Comparison of ENCODE assay signal across 16 cellular contexts in the genomic region with DNA sequence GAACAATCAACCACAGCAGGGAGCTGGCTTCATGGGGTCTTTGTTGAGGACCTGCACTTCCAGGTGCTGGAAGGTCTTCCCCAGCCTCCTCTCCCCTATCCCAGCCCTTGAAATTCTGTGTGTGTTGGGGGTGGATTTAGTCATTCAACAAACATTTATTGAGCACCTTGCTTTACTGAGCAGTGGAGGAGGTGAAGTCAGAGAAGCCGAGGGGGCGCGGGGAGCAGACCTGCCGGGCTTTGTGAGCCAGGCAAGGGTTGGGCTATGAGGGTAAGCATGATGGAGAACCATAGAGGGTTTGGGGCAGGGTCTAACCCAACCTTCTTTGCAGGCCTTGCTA. TPM values are rescaled to one million over a fixed set of nuclear protein-coding genes. Genes with fewer than 3 reads are reported as not detected.
DNase-seq lines count a peak whose midpoint lies in the region; ATAC-seq, FAIRE-seq and TF ChIP-seq lines count a peak whose summit lies in the region.
"Had no signal": no experiment of that assay in that cellular context is flagged by ENCODE, and none has a peak within 500 bp of the region (broad histone marks: within the 10 kb centered on the region; RNA-seq: fewer than 3 reads in every experiment).

No MANE protein-coding gene starts in this region.

- H3K9me2 ChIP-seq in MM.1S (replicated peaks; ENCODE audit: insufficient read depth, low read length) = no peaks in the 10 kb centered on the region

- peak overlapping the region; percentile 36 for H3K18ac ChIP-seq in H1 (ENCODE audit: extremely low read depth, low read length)

- no peak for TF ChIP-seq EP300 in H1 (IDR thresholded peaks at IDR 0.05; ENCODE audit: borderline replicate concordance in 1 of 2, low read depth in 2 of 2, low read length in 2 of 2)

- no peak overlapping the region for H4K5ac ChIP-seq in H1 (ENCODE audit: insufficient read length, low read depth, low read length)

- H3K27me3 ChIP-seq in MM.1S (replicated peaks; ENCODE audit: insufficient read depth, low read length) = peaks cover 42% of the 10 kb centered on the region
- H3K27me3 ChIP-seq in H1 (replicated peaks in 1 of 4; ENCODE audit: control insufficient read depth in 3 of 4, extremely low read depth in 1 of 4, insufficient read depth in 3 of 4, low read length in 3 of 4) = no peaks in the 10 kb centered on the region; a peak in 1 of 7 replicates

- H3K4me1 ChIP-seq in MM.1S (ENCODE audit: low read length) (0 out of 2 replicates have a peak, but pooled peaks cover 3% of the 10 kb centered on the region), H1 (replicated peaks in 1 of 4; ENCODE audit: control insufficient read depth in 3 of 4, insufficient read depth in 4 of 4, low read length in 3 of 4) (peaks cover 3 to 24% (median 11%) of the 10 kb centered on the region in 4 experiments)
- H3K4me1 ChIP-seq: Caco-2 had no signal

- H3K27ac ChIP-seq in MM.1S (ENCODE audit: low read length) (no peak overlapping the region), H1 (ENCODE audit: low read depth, low read length) (no peak overlapping the region)
- H3K27ac ChIP-seq: tibial artery had no signal

- no peak overlapping the region for H3K4me3 Mint-ChIP-seq in activated CD8-positive, alpha-beta T cell treated with anti-CD3 and anti-CD28 coated beads for 36 hours
- no peak overlapping the region for H3K4me3 Mint-ChIP-seq in activated CD8-positive, alpha-beta T cell treated with anti-CD3 and anti-CD28 coated beads, Interleukin-2, amount 10 ng/mL, durations not matched to agents 7 days and 5 days
- H3K4me3 Mint-ChIP-seq in progenitor cell of endocrine pancreas (ENCODE audit: low read depth) = no peak overlapping the region

- H4K8ac ChIP-seq in H1 (ENCODE audit: extremely low read depth, insufficient read depth, low read length) = 0 out of 2 replicates have a peak overlapping the region, but pooled peaks have one; percentile 46

- H3K23ac ChIP-seq in H1 (ENCODE audit: insufficient read length) = no peak overlapping the region

- CTCF ChIA-PET in activated CD8-positive, alpha-beta T cell treated with anti-CD3 and anti-CD28 coated beads for 36 hours (lab: Charles Lee) = interaction anchor here (0.7 to 4.4 kb wide), 28 partner anchors 9 to 380 kb away, joined by 3 to 77 read pairs (median 5); partner anchors contain the start of genes NAT14, ZNF628 and ZNF865
- CTCF ChIA-PET in activated CD8-positive, alpha-beta T cell treated with anti-CD3 and anti-CD28 coated beads, Interleukin-2, amount 10 ng/mL, durations not matched to agents 7 days and 5 days (lab: Charles Lee) = interaction anchor here (1.2 to 4.0 kb wide), 14 partner anchors 8 to 380 kb away, joined by 3 to 75 read pairs (median 8); partner anchors contain the start of genes KMT5C, NAT14, ZNF628 and ZNF865
- CTCF ChIA-PET in H1 (lab: Charles Lee; ENCODE audit: partially characterized antibody) = interaction anchor here (0.6 to 3.6 kb wide), 32 partner anchors 9 to 584 kb away, joined by 3 to 31 read pairs (median 4); partner anchors contain the start of genes NAT14, ZNF579 and ZNF628

- H4K20me1 ChIP-seq in MM.1S (ENCODE audit: insufficient read depth, low read length) (no peaks in the 10 kb centered on the region), H1 (replicated peaks in 1 of 2; ENCODE audit: control insufficient read depth in 1 of 2, insufficient read depth in 2 of 2, low read length in 2 of 2) (no peaks in the 10 kb centered on the region)

- peaks cover 4% of the 10 kb centered on the region for H3F3A ChIP-seq in MM.1S (ENCODE audit: insufficient read depth, low read length)

- H3K4ac ChIP-seq in H1 (replicated peaks; ENCODE audit: insufficient read length, low read depth, low read length) = no peak overlapping the region

- no peak for TF ChIP-seq RAD21 in H1 (IDR thresholded peaks at IDR 0.05 in 1 of 2, conservative IDR thresholded peaks at IDR 0.05 in 1 of 2; ENCODE audit: low read depth in 2 of 2, low read length in 2 of 2)

- no peak overlapping the region for H3K14ac ChIP-seq in H1 (ENCODE audit: insufficient read length)

- no peak for TF ChIP-seq POLR2A in H1 (IDR thresholded peaks at IDR 0.05; ENCODE audit: control extremely low read depth in 1 of 2, low read depth in 2 of 2, low read length in 2 of 2)

- H2BK120ac ChIP-seq in H1 (replicated peaks; ENCODE audit: low read depth, low read length) = no peak overlapping the region

- H2BK15ac ChIP-seq in H1 (ENCODE audit: low read length) = peak overlapping the region; percentile 75

- H3K9me3 ChIP-seq in MM.1S (replicated peaks; ENCODE audit: insufficient read depth, low read length) (no peaks in the 10 kb centered on the region), H1 (ENCODE audit: insufficient read depth in 2 of 2, low read depth in 1 of 2, low read length in 1 of 2) (no peaks in the 10 kb centered on the region)
- H3K9me3 ChIP-seq: Caco-2, tibial artery had no signal

- no peak overlapping the region for H3K56ac ChIP-seq in H1 (replicated peaks; ENCODE audit: insufficient read length, low read depth, low read length)

- no peak overlapping the region for H3K27ac Mint-ChIP-seq in activated CD8-positive, alpha-beta T cell treated with anti-CD3 and anti-CD28 coated beads for 36 hours
- no peak overlapping the region for H3K27ac Mint-ChIP-seq in activated CD8-positive, alpha-beta T cell treated with anti-CD3 and anti-CD28 coated beads, Interleukin-2, amount 10 ng/mL, durations not matched to agents 7 days and 5 days
- no peak overlapping the region for H3K27ac Mint-ChIP-seq in progenitor cell of endocrine pancreas
- H3K27ac Mint-ChIP-seq: activated T-helper 2 cell treated with anti-CD3 and anti-CD28 coated beads, Interferon-gamma antibody, Interleukin-2, Interleukin-4, amounts not matched to agents 10 μg/mL and 5 μg/mL and 100 μg/mL, durations not matched to agents 14 hours and 24 hours and 36 hours had no signal

- no peaks in the 10 kb centered on the region for H3K79me2 ChIP-seq in MM.1S (ENCODE audit: low read length)
- no peaks in the 10 kb centered on the region for H3K79me2 ChIP-seq in H1 (ENCODE audit: control insufficient read depth in 1 of 2, insufficient read depth in 2 of 2, low read length in 2 of 2)

- no peak for ATAC-seq in activated CD8-positive, alpha-beta T cell treated with anti-CD3 and anti-CD28 coated beads for 36 hours
- ATAC-seq in activated CD8-positive, alpha-beta T cell treated with anti-CD3 and anti-CD28 coated beads, Interleukin-2, amount 10 ng/mL, durations not matched to agents 7 days and 5 days = no peak

- H3K27me3 Mint-ChIP-seq in activated CD8-positive, alpha-beta T cell treated with anti-CD3 and anti-CD28 coated beads for 36 hours = no peaks in the 10 kb centered on the region
- H3K27me3 Mint-ChIP-seq in activated CD8-positive, alpha-beta T cell treated with anti-CD3 and anti-CD28 coated beads, Interleukin-2, amount 10 ng/mL, durations not matched to agents 7 days and 5 days (ENCODE audit: low read depth) = no peaks in the 10 kb centered on the region
- H3K27me3 Mint-ChIP-seq in progenitor cell of endocrine pancreas = peaks cover 21% of the 10 kb centered on the region

- intact Hi-C loops in activated CD8-positive, alpha-beta T cell treated with anti-CD3 and anti-CD28 coated beads for 36 hours (cut with micrococcal nuclease) = loop anchor here (5.0 kb wide), 1 partner anchor 34 kb away; no protein-coding TSS in a partner anchor

- 0 out of 2 replicates have a peak overlapping the region, but pooled peaks have one; percentile 23 for H2BK12ac ChIP-seq in H1 (ENCODE audit: low read depth, low read length)

- H2BK20ac ChIP-seq in H1 (ENCODE audit: low read length) = no peak overlapping the region

- H3K9ac ChIP-seq in MM.1S (ENCODE audit: low read length) (no peak overlapping the region), H1 (replicated peaks in 1 of 4; ENCODE audit: extremely low read depth in 1 of 4, low read depth in 3 of 4, low read length in 3 of 4) (no peak overlapping the region)

- H3K4me3 ChIP-seq in MM.1S (ENCODE audit: low read length) = no peak overlapping the region
- H3K4me3 ChIP-seq in H1 (ENCODE audit: extremely low read depth in 1 of 4, insufficient read depth in 2 of 4, low read depth in 3 of 4, low read length in 4 of 4) = no peak overlapping the region
- H3K4me3 ChIP-seq: tibial artery had no signal

- H2AFZ ChIP-seq in MM.1S (ENCODE audit: low read length) = peak overlapping the region; percentile 24; the same call in 1 of the 2 replicates
- H2AFZ ChIP-seq in H1 (ENCODE audit: low read length) = no peak overlapping the region

- peak; percentile 36 for TF ChIP-seq CTCF in activated CD8-positive, alpha-beta T cell treated with anti-CD3 and anti-CD28 coated beads for 36 hours (IDR thresholded peaks at IDR 0.05)
- TF ChIP-seq CTCF in MM.1S (IDR thresholded peaks at IDR 0.05; ENCODE audit: low read length) (0 out of 2 replicates have a peak, but pooled peaks have one; percentile 7), H1 (IDR thresholded peaks at IDR 0.05; ENCODE audit: control extremely low read depth in 1 of 3, insufficient read depth in 1 of 3, low read depth in 1 of 3, low read length in 3 of 3) (no peak), progenitor cell of endocrine pancreas (IDR thresholded peaks at IDR 0.05; ENCODE audit: unreplicated experiment) (peak; percentile 3)

- POLR2A ChIA-PET in activated CD8-positive, alpha-beta T cell treated with anti-CD3 and anti-CD28 coated beads for 36 hours (lab: Charles Lee) = interaction anchor here (0.7 to 1.0 kb wide), 2 partner anchors 24 to 60 kb away, joined by 3 read pairs; partner anchors contain the start of gene UBE2S
- POLR2A ChIA-PET in activated CD8-positive, alpha-beta T cell treated with anti-CD3 and anti-CD28 coated beads, Interleukin-2, amount 10 ng/mL, durations not matched to agents 7 days and 5 days (lab: Charles Lee) = interaction anchor here (1.2 kb wide), 1 partner anchor 8 kb away, joined by 3 read pairs; the partner anchor contains the start of gene ZNF628
- POLR2A ChIA-PET in H1 (lab: Charles Lee; ENCODE audit: partially characterized antibody) = interaction anchor here (0.6 to 2.6 kb wide), 10 partner anchors 9 to 157 kb away, joined by 3 to 9 read pairs (median 4); partner anchors contain the start of genes FIZ1, NAT14, ZNF524 and ZNF628

- no peak for FAIRE-seq in H1 (lab: Jason Lieb, UNC)

- peaks cover 5% of the 10 kb centered on the region for H3K4me1 Mint-ChIP-seq in activated CD8-positive, alpha-beta T cell treated with anti-CD3 and anti-CD28 coated beads for 36 hours (ENCODE audit: low read depth)
- peaks cover 3% of the 10 kb centered on the region for H3K4me1 Mint-ChIP-seq in activated CD8-positive, alpha-beta T cell treated with anti-CD3 and anti-CD28 coated beads, Interleukin-2, amount 10 ng/mL, durations not matched to agents 7 days and 5 days (ENCODE audit: low read depth)
- H3K4me1 Mint-ChIP-seq in progenitor cell of endocrine pancreas (ENCODE audit: low read depth) = no peaks in the 10 kb centered on the region

- no peaks in the 10 kb centered on the region for H3K79me1 ChIP-seq in H1 (ENCODE audit: low read depth, low read length)

- H3K36me3 ChIP-seq in MM.1S (replicated peaks; ENCODE audit: insufficient read depth, low read length) (no peaks in the 10 kb centered on the region), H1 (ENCODE audit: control insufficient read depth in 2 of 4, insufficient read depth in 4 of 4, low read length in 3 of 4) (no peaks in the 10 kb centered on the region)
- H3K36me3 ChIP-seq: tibial artery had no signal

- no peaks in the 10 kb centered on the region for H3K9me3 Mint-ChIP-seq in activated CD8-positive, alpha-beta T cell treated with anti-CD3 and anti-CD28 coated beads for 36 hours
- H3K9me3 Mint-ChIP-seq in activated CD8-positive, alpha-beta T cell treated with anti-CD3 and anti-CD28 coated beads, Interleukin-2, amount 10 ng/mL, durations not matched to agents 7 days and 5 days (ENCODE audit: insufficient read depth) = no peaks in the 10 kb centered on the region
- H3K9me3 Mint-ChIP-seq in progenitor cell of endocrine pancreas (ENCODE audit: low read depth) = no peaks in the 10 kb centered on the region
- H3K9me3 Mint-ChIP-seq: activated T-helper 2 cell treated with anti-CD3 and anti-CD28 coated beads, Interferon-gamma antibody, Interleukin-2, Interleukin-4, amounts not matched to agents 10 μg/mL and 5 μg/mL and 100 μg/mL, durations not matched to agents 14 hours and 24 hours and 36 hours; naive B cell had no signal

- no peak overlapping the region for H2BK5ac ChIP-seq in H1 (ENCODE audit: low read depth, low read length)

- no peak overlapping the region for H4K91ac ChIP-seq in H1 (replicated peaks; ENCODE audit: insufficient read length, low read length)

- no peaks in the 10 kb centered on the region for H3K36me3 Mint-ChIP-seq in activated CD8-positive, alpha-beta T cell treated with anti-CD3 and anti-CD28 coated beads for 36 hours (ENCODE audit: low read depth)
- H3K36me3 Mint-ChIP-seq in activated CD8-positive, alpha-beta T cell treated with anti-CD3 and anti-CD28 coated beads, Interleukin-2, amount 10 ng/mL, durations not matched to agents 7 days and 5 days (ENCODE audit: low read depth) = no peaks in the 10 kb centered on the region
- H3K36me3 Mint-ChIP-seq in progenitor cell of endocrine pancreas (ENCODE audit: insufficient read depth) = no peaks in the 10 kb centered on the region
- H3K36me3 Mint-ChIP-seq: naive B cell had no signal

- peaks cover 1% of the 10 kb centered on the region; the same call in 1 of the 2 replicates for H3K23me2 ChIP-seq in H1 (ENCODE audit: low read depth, low read length)

- no peak overlapping the region for H2AK5ac ChIP-seq in H1 (ENCODE audit: low read depth, low read length)

- DNase-seq in activated CD8-positive, alpha-beta T cell treated with anti-CD3 and anti-CD28 coated beads for 36 hours = no peak
- no peak for DNase-seq in activated CD8-positive, alpha-beta T cell treated with anti-CD3 and anti-CD28 coated beads, Interleukin-2, amount 10 ng/mL, durations not matched to agents 7 days and 5 days
- DNase-seq in MM.1S (no peak), H1 (ENCODE audit: low read depth in 1 of 2, low spot score in 2 of 2) (peak in 1 of 2 experiments; percentile 61), progenitor cell of endocrine pancreas (ENCODE audit: low spot score, unreplicated experiment) (no peak), HK-2 (ENCODE audit: unreplicated experiment) (no peak), amygdala (lab: John Stamatoyannopoulos, UW) (no peak)
- DNase-seq in central memory CD4-positive, alpha-beta T cell = no peak
- DNase-seq: SIG-M5 had no signal

- 35% methylated on average over 4 of the region's 4 CpGs; no CpG with 5 or more reads in 1 of the 2 experiments for WGBS in H1 (ENCODE audit: extremely low coverage in 1 of 2, insufficient coverage in 1 of 2, insufficient read length in 1 of 2, insufficient replicate concordance in 2 of 2, low coverage in 1 of 2, low lambda C conversion rate in 2 of 2, missing lambda C conversion rate in 1 of 2), 2 experiments

- H3K4me2 ChIP-seq in MM.1S (ENCODE audit: low read depth, low read length) = 0 out of 2 replicates have a peak overlapping the region, but pooled peaks have one; percentile 3
- no peak overlapping the region for H3K4me2 ChIP-seq in H1 (ENCODE audit: insufficient read depth in 1 of 2, low read depth in 2 of 2, low read length in 2 of 2)

RNA-seq across cellular contexts. Expression of gene C19orf85, which starts 3.5 kb away (rescaled TPM):
- total RNA-seq in activated CD8-positive, alpha-beta T cell treated with anti-CD3 and anti-CD28 coated beads for 36 hours = not detected
- not detected for total RNA-seq in activated CD8-positive, alpha-beta T cell treated with anti-CD3 and anti-CD28 coated beads, Interleukin-2, amount 10 ng/mL, durations not matched to agents 7 days and 5 days
- 3.2 and 3.6 TPM in 2 replicates for total RNA-seq in H1 (2021; fragmentation: NEBNext Ultra II Directional; extraction: Animal tissue kit (Norgen Biotek cat#: 25700))
- 2.2 and 3.3 TPM in 2 replicates for polyA plus RNA-seq in H1 (2011; rRNA removed)
- polyA plus RNA-seq in H1 (2011; cell fraction: cytosol; rRNA removed) = 1.5 TPM
- polyA plus RNA-seq in H1 (2011; cell fraction: nucleus; rRNA removed) = 3.0 TPM
- polyA plus RNA-seq in H1 (2012, experiment 1 of 2) = 1.6 to 3.1 TPM (median 2.6 TPM) in 4 replicates
- polyA plus RNA-seq in H1 (2012, experiment 2 of 2) = 2.9 TPM
- 9.1 TPM for polyA plus RNA-seq in H1 (2013, experiment 1 of 2)
- 8.6 TPM for polyA plus RNA-seq in H1 (2013, experiment 2 of 2)
- polyA minus RNA-seq in H1 (2011; rRNA and poly(A)+ RNA removed) = 0.41 and 0.49 TPM in 2 replicates
- polyA minus RNA-seq in H1 (2011; cell fraction: cytosol; rRNA and poly(A)+ RNA removed) = not detected
- 2.1 TPM for polyA minus RNA-seq in H1 (2011; cell fraction: nucleus; rRNA and poly(A)+ RNA removed)
- not detected in 2 replicates for total RNA-seq in progenitor cell of endocrine pancreas
- total RNA-seq: activated T-helper 2 cell treated with anti-CD3 and anti-CD28 coated beads, Interferon-gamma antibody, Interleukin-2, Interleukin-4, amounts not matched to agents 10 μg/mL and 5 μg/mL and 100 μg/mL, durations not matched to agents 14 hours and 24 hours and 36 hours; Caco-2; dermis blood vessel endothelial cell; fibroblast of lung; renal cortical epithelial cell had no signal
- polyA plus RNA-seq: fibroblast of lung had no signal

RNA-seq across cellular contexts. Expression of gene ISOC2, which starts 6.6 kb away (rescaled TPM):
- 10 to 100 TPM; 29.0 to 29.3 TPM for total RNA-seq in activated CD8-positive, alpha-beta T cell treated with anti-CD3 and anti-CD28 coated beads for 36 hours
- 10 to 100 TPM; 31.9 to 32.1 TPM for total RNA-seq in activated CD8-positive, alpha-beta T cell treated with anti-CD3 and anti-CD28 coated beads, Interleukin-2, amount 10 ng/mL, durations not matched to agents 7 days and 5 days
- total RNA-seq in H1 (2021; fragmentation: NEBNext Ultra II Directional; extraction: Animal tissue kit (Norgen Biotek cat#: 25700)) = 96.9 and 106 TPM in 2 replicates
- 152 and 195 TPM in 2 replicates for polyA plus RNA-seq in H1 (2011; rRNA removed)
- 149 TPM for polyA plus RNA-seq in H1 (2011; cell fraction: cytosol; rRNA removed)
- 148 TPM for polyA plus RNA-seq in H1 (2011; cell fraction: nucleus; rRNA removed)
- polyA plus RNA-seq in H1 (2012, experiment 1 of 2) = 52.8 to 109 TPM (median 103 TPM) in 4 replicates
- 112 TPM for polyA plus RNA-seq in H1 (2012, experiment 2 of 2)
- 63.1 TPM for polyA plus RNA-seq in H1 (2013, experiment 1 of 2)
- 61.5 TPM for polyA plus RNA-seq in H1 (2013, experiment 2 of 2)
- polyA minus RNA-seq in H1 (2011; rRNA and poly(A)+ RNA removed) = 22.8 and 24.5 TPM in 2 replicates
- polyA minus RNA-seq in H1 (2011; cell fraction: cytosol; rRNA and poly(A)+ RNA removed) = 51.8 TPM
- polyA minus RNA-seq in H1 (2011; cell fraction: nucleus; rRNA and poly(A)+ RNA removed) = 69.9 TPM
- 36.3 and 36.6 TPM in 2 replicates for total RNA-seq in progenitor cell of endocrine pancreas

RNA-seq across cellular contexts. Expression of gene ZNF628, which starts 8.4 kb away (rescaled TPM):
- total RNA-seq in activated CD8-positive, alpha-beta T cell treated with anti-CD3 and anti-CD28 coated beads for 36 hours = 1 to 10 TPM; 8.4 to 8.6 TPM
- 10 to 100 TPM; 10.2 to 11.6 TPM for total RNA-seq in activated CD8-positive, alpha-beta T cell treated with anti-CD3 and anti-CD28 coated beads, Interleukin-2, amount 10 ng/mL, durations not matched to agents 7 days and 5 days
- total RNA-seq in H1 (2021; fragmentation: NEBNext Ultra II Directional; extraction: Animal tissue kit (Norgen Biotek cat#: 25700)) = 10.8 and 12.9 TPM in 2 replicates
- polyA plus RNA-seq in H1 (2011; rRNA removed) = 1.7 and 4.5 TPM in 2 replicates
- 1.4 TPM for polyA plus RNA-seq in H1 (2011; cell fraction: cytosol; rRNA removed)
- polyA plus RNA-seq in H1 (2011; cell fraction: nucleus; rRNA removed) = 4.4 TPM
- 3.2 to 7.6 TPM (median 6.6 TPM) in 4 replicates for polyA plus RNA-seq in H1 (2012, experiment 1 of 2)
- polyA plus RNA-seq in H1 (2012, experiment 2 of 2) = 4.7 TPM
- polyA plus RNA-seq in H1 (2013, experiment 1 of 2) = 6.7 TPM
- 7.0 TPM for polyA plus RNA-seq in H1 (2013, experiment 2 of 2)
- 0.61 and 0.82 TPM in 2 replicates for polyA minus RNA-seq in H1 (2011; rRNA and poly(A)+ RNA removed)
- 8.8 TPM for polyA minus RNA-seq in H1 (2011; cell fraction: cytosol; rRNA and poly(A)+ RNA removed)
- polyA minus RNA-seq in H1 (2011; cell fraction: nucleus; rRNA and poly(A)+ RNA removed) = 7.2 TPM
- 12.9 and 16.8 TPM in 2 replicates for total RNA-seq in progenitor cell of endocrine pancreas

RNA-seq across cellular contexts. Expression of gene NAT14, which starts 17.0 kb away (rescaled TPM):
- total RNA-seq in activated CD8-positive, alpha-beta T cell treated with anti-CD3 and anti-CD28 coated beads for 36 hours = 10 to 100 TPM; 18.9 to 19.9 TPM
- 10 to 100 TPM; 16.2 to 16.4 TPM for total RNA-seq in activated CD8-positive, alpha-beta T cell treated with anti-CD3 and anti-CD28 coated beads, Interleukin-2, amount 10 ng/mL, durations not matched to agents 7 days and 5 days
- total RNA-seq in H1 (2021; fragmentation: NEBNext Ultra II Directional; extraction: Animal tissue kit (Norgen Biotek cat#: 25700)) = 69.1 and 71.2 TPM in 2 replicates
- 47.1 and 79.5 TPM in 2 replicates for polyA plus RNA-seq in H1 (2011; rRNA removed)
- 51.3 TPM for polyA plus RNA-seq in H1 (2011; cell fraction: cytosol; rRNA removed)
- 132 TPM for polyA plus RNA-seq in H1 (2011; cell fraction: nucleus; rRNA removed)
- polyA plus RNA-seq in H1 (2012, experiment 1 of 2) = 61.3 to 71.3 TPM (median 67.2 TPM) in 4 replicates
- 81.6 TPM for polyA plus RNA-seq in H1 (2012, experiment 2 of 2)
- 91.7 TPM for polyA plus RNA-seq in H1 (2013, experiment 1 of 2)
- polyA plus RNA-seq in H1 (2013, experiment 2 of 2) = 105 TPM
- 7.1 and 10.9 TPM in 2 replicates for polyA minus RNA-seq in H1 (2011; rRNA and poly(A)+ RNA removed)
- polyA minus RNA-seq in H1 (2011; cell fraction: cytosol; rRNA and poly(A)+ RNA removed) = 14.2 TPM
- 14.5 TPM for polyA minus RNA-seq in H1 (2011; cell fraction: nucleus; rRNA and poly(A)+ RNA removed)
- total RNA-seq in progenitor cell of endocrine pancreas = 62.6 and 69.7 TPM in 2 replicates

RNA-seq across cellular contexts. Expression of gene SSC5D, which starts 20.2 kb away (rescaled TPM):
- under 1 TPM; 0.67 to 0.70 TPM for total RNA-seq in activated CD8-positive, alpha-beta T cell treated with anti-CD3 and anti-CD28 coated beads for 36 hours
- total RNA-seq in activated CD8-positive, alpha-beta T cell treated with anti-CD3 and anti-CD28 coated beads, Interleukin-2, amount 10 ng/mL, durations not matched to agents 7 days and 5 days = under 1 TPM; 0.50 to 0.55 TPM
- total RNA-seq in H1 (2021; fragmentation: NEBNext Ultra II Directional; extraction: Animal tissue kit (Norgen Biotek cat#: 25700)) = 1.7 and 2.3 TPM in 2 replicates
- 0.39 and 0.72 TPM in 2 replicates for polyA plus RNA-seq in H1 (2011; rRNA removed)
- 0.45 TPM for polyA plus RNA-seq in H1 (2011; cell fraction: cytosol; rRNA removed)
- polyA plus RNA-seq in H1 (2011; cell fraction: nucleus; rRNA removed) = 4.1 TPM
- 1.2 to 2.6 TPM (median 1.7 TPM) in 4 replicates for polyA plus RNA-seq in H1 (2012, experiment 1 of 2)
- 0.63 TPM for polyA plus RNA-seq in H1 (2012, experiment 2 of 2)
- polyA plus RNA-seq in H1 (2013, experiment 1 of 2) = 0.73 TPM
- polyA plus RNA-seq in H1 (2013, experiment 2 of 2) = 1.1 TPM
- 0.29 and 0.54 TPM in 2 replicates for polyA minus RNA-seq in H1 (2011; rRNA and poly(A)+ RNA removed)
- polyA minus RNA-seq in H1 (2011; cell fraction: cytosol; rRNA and poly(A)+ RNA removed) = 1.0 TPM
- 2.8 TPM for polyA minus RNA-seq in H1 (2011; cell fraction: nucleus; rRNA and poly(A)+ RNA removed)
- 1.1 and 1.6 TPM in 2 replicates for total RNA-seq in progenitor cell of endocrine pancreas

Comparison
In these comparisons a context has a peak if more than half of its experiments do, and no peak if none do; other contexts are left out.
1. CTCF ChIP-seq: peak in activated CD8-positive, alpha-beta T cell treated with anti-CD3 and anti-CD28 coated beads for 36 hours (single experiment), MM.1S (single experiment) and progenitor cell of endocrine pancreas (single experiment); none in H1 (0 of 3).